ENCODE assay signal across 9 cellular contexts in the genomic region with DNA sequence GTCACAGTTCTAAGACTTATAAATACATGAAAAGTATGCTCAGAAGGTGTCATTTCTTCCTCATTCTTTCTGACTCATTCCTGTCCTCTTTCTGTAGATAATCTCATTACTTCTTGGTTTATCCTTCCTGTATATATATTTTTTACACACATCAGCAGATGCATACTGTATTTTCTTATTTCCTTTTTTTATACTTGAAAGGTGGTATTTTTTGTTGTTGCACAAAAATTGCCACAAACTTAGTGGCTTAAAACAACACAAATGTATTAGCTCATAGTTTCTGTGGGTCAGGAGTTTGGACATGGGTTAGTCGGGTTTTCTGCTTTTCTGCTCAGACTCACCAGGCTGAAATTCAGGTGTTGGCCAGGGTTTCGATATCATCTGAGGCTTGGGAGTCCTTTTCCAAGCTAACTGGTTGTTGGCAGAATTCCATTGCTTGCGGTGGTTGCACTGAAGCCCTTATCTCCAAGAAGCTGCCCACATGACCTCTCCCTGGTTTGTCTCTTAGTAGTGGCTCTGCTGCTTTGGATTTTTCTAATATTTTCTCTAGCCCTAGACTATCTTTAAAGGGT.
A peak's percentile ranks its signal among the peaks of the same experiment; 100 is the strongest.
DNase-seq lines count a peak whose midpoint lies in the region; ATAC-seq and TF ChIP-seq lines count a peak whose summit lies in the region.
"Had no signal": no experiment of that assay in that cellular context is flagged by ENCODE, and none has a peak within 500 bp of the region (broad histone marks: within the 10 kb centered on the region; RNA-seq: fewer than 3 reads in every experiment).

No MANE protein-coding gene starts in this region.

- H3K4me1 Mint-ChIP-seq in stimulated activated effector memory CD8-positive, alpha-beta T cell treated with anti-CD3 and anti-CD28 coated beads, Interleukin-12 subunit alpha, Interleukin-12 subunit beta, amount 100 ng/mL, for 72 hours = no peaks in the 10 kb centered on the region
- peaks cover 22% of the 10 kb centered on the region for H3K4me1 Mint-ChIP-seq in neural progenitor cell
- no peaks in the 10 kb centered on the region for H3K4me1 Mint-ChIP-seq in CD8-positive, alpha-beta memory T cell

- H3K4me1 ChIP-seq in neural progenitor cell = peaks cover 28% of the 10 kb centered on the region
- H3K4me1 ChIP-seq in CD8-positive, alpha-beta memory T cell (ENCODE audit: insufficient read depth, low read length) = no peaks in the 10 kb centered on the region

- ATAC-seq in GM21360 (IDR thresholded peaks at IDR 0.05; ENCODE audit: unreplicated experiment) = peak; percentile 58
- peak; percentile 71 for ATAC-seq in HG03520 (IDR thresholded peaks at IDR 0.05; ENCODE audit: unreplicated experiment)
- peak; percentile 31 for ATAC-seq in stimulated activated effector memory CD8-positive, alpha-beta T cell treated with anti-CD3 and anti-CD28 coated beads, Interleukin-12 subunit alpha, Interleukin-12 subunit beta, amount 100 ng/mL, for 72 hours

- no peaks in the 10 kb centered on the region for H3K9me3 ChIP-seq in neural progenitor cell (ENCODE audit: low read depth)
- no peaks in the 10 kb centered on the region for H3K9me3 ChIP-seq in CD8-positive, alpha-beta memory T cell (ENCODE audit: low read length)

- no peaks in the 10 kb centered on the region for H3K9me3 Mint-ChIP-seq in stimulated activated effector memory CD8-positive, alpha-beta T cell treated with anti-CD3 and anti-CD28 coated beads, Interleukin-12 subunit alpha, Interleukin-12 subunit beta, amount 100 ng/mL, for 72 hours
- H3K9me3 Mint-ChIP-seq in neural progenitor cell = peaks cover 30% of the 10 kb centered on the region
- H3K9me3 Mint-ChIP-seq in CD8-positive, alpha-beta memory T cell = peaks cover 0 to 2% (median 0%) of the 10 kb centered on the region in 5 donors

- no peak overlapping the region for H3K27ac Mint-ChIP-seq in stimulated activated effector memory CD8-positive, alpha-beta T cell treated with anti-CD3 and anti-CD28 coated beads, Interleukin-12 subunit alpha, Interleukin-12 subunit beta, amount 100 ng/mL, for 72 hours
- H3K27ac Mint-ChIP-seq in neural progenitor cell = no peak overlapping the region
- H3K27ac Mint-ChIP-seq in CD8-positive, alpha-beta memory T cell = no peak overlapping the region

- H3K9ac ChIP-seq in neural progenitor cell = no peak overlapping the region

- CTCF ChIA-PET in CD8-positive, alpha-beta memory T cell (lab: Charles Lee) = no interaction called here

- H3K27me3 ChIP-seq in neural progenitor cell = no peaks in the 10 kb centered on the region
- H3K27me3 ChIP-seq in CD8-positive, alpha-beta memory T cell (ENCODE audit: insufficient read depth, low read length, poor library complexity, severe bottlenecking) = no peaks in the 10 kb centered on the region

- no peaks in the 10 kb centered on the region for H3K36me3 ChIP-seq in neural progenitor cell
- no peaks in the 10 kb centered on the region for H3K36me3 ChIP-seq in CD8-positive, alpha-beta memory T cell (ENCODE audit: insufficient read depth, low read length)

- H3K4me2 ChIP-seq in neural progenitor cell = no peak overlapping the region

- peaks cover 94% of the 10 kb centered on the region for H3K79me2 ChIP-seq in neural progenitor cell (ENCODE audit: low read depth)

- H3K27me3 Mint-ChIP-seq in neural progenitor cell (ENCODE audit: insufficient read depth, low read depth) = peaks cover 2% of the 10 kb centered on the region
- H3K27me3 Mint-ChIP-seq in CD8-positive, alpha-beta memory T cell = peaks cover 6 to 35% of the 10 kb centered on the region in 2 donors

- no peak overlapping the region for H3K4me3 Mint-ChIP-seq in stimulated activated effector memory CD8-positive, alpha-beta T cell treated with anti-CD3 and anti-CD28 coated beads, Interleukin-12 subunit alpha, Interleukin-12 subunit beta, amount 100 ng/mL, for 72 hours
- H3K4me3 Mint-ChIP-seq in neural progenitor cell = no peak overlapping the region
- no peak overlapping the region for H3K4me3 Mint-ChIP-seq in CD8-positive, alpha-beta memory T cell

- TF ChIP-seq CTCF in cardiac fibroblast (IDR thresholded peaks at IDR 0.05; ENCODE audit: low read depth, low read length) (no peak), neural progenitor cell (IDR thresholded peaks at IDR 0.05) (no peak)

- POLR2A ChIA-PET in CD8-positive, alpha-beta memory T cell (lab: Charles Lee) = no interaction called here

- no peak overlapping the region for H3K27ac ChIP-seq in neural progenitor cell
- H3K27ac ChIP-seq in CD8-positive, alpha-beta memory T cell (ENCODE audit: low read depth, low read length) = no peak overlapping the region

- no peak overlapping the region for H3K4me3 ChIP-seq in cardiac fibroblast (replicated peaks in 1 of 2; ENCODE audit: low read depth in 2 of 2, low read length in 2 of 2)
- H3K4me3 ChIP-seq in neural progenitor cell = no peak overlapping the region
- H3K4me3 ChIP-seq in CD8-positive, alpha-beta memory T cell (ENCODE audit: low read length) = no peak overlapping the region

- H3F3A ChIP-seq in neural progenitor cell (ENCODE audit: low read depth) = peaks cover 22% of the 10 kb centered on the region

- DNase-seq in cardiac fibroblast (ENCODE audit: low read depth in 2 of 2) (peak; percentile 68 to 78), neural progenitor cell (ENCODE audit: low spot score) (no peak), NCI-H1436 (lab: John Stamatoyannopoulos, UW) (no peak), middle frontal gyrus (ENCODE audit: extremely low spot score, low spot score) (no peak)
- no peak for DNase-seq in stimulated activated effector memory CD8-positive, alpha-beta T cell treated with anti-CD3 and anti-CD28 coated beads, Interleukin-12 subunit alpha, Interleukin-12 subunit beta, amount 100 ng/mL, for 72 hours (ENCODE audit: low spot score in 2 of 2)
- no peak for DNase-seq in CD8-positive, alpha-beta memory T cell
- DNase-seq: left cardiac atrium had no signal

- H3K36me3 Mint-ChIP-seq in stimulated activated effector memory CD8-positive, alpha-beta T cell treated with anti-CD3 and anti-CD28 coated beads, Interleukin-12 subunit alpha, Interleukin-12 subunit beta, amount 100 ng/mL, for 72 hours = no peaks in the 10 kb centered on the region
- peaks cover 20% of the 10 kb centered on the region for H3K36me3 Mint-ChIP-seq in neural progenitor cell
- H3K36me3 Mint-ChIP-seq in CD8-positive, alpha-beta memory T cell = no peaks in the 10 kb centered on the region

- H4K20me1 ChIP-seq in neural progenitor cell (ENCODE audit: low read depth) = peaks cover 52% of the 10 kb centered on the region

- H2AFZ ChIP-seq in neural progenitor cell (replicated peaks) = no peak overlapping the region

Comparison
In these comparisons a context has a peak if more than half of its experiments do, and no peak if none do; other contexts are left out.
1. DNase-seq: peak in cardiac fibroblast (2 of 2); none in stimulated activated effector memory CD8-positive, alpha-beta T cell treated with anti-CD3 and anti-CD28 coated beads, Interleukin-12 subunit alpha, Interleukin-12 subunit beta, amount 100 ng/mL, for 72 hours (0 of 2), neural progenitor cell (single experiment), NCI-H1436 (single experiment), CD8-positive, alpha-beta memory T cell (0 of 5) and middle frontal gyrus (single experiment).
2. Peak in every context shown above with its lines, with median percentiles within 50 percentile points of each other: ATAC-seq.